18 cellular contexts compared by ENCODE assay signal in genomic region chr15:81011593-81011992, GRCh38.
A peak's percentile ranks its signal among the peaks of the same experiment; 100 is the strongest.
DNase-seq lines count a peak whose midpoint lies in the region; ATAC-seq lines count a peak whose summit lies in the region.
"Had no signal": no experiment of that assay in that cellular context is flagged by ENCODE, and none has a peak within 500 bp of the region (broad histone marks: within the 10 kb centered on the region; RNA-seq: fewer than 3 reads in every experiment).

No MANE protein-coding gene starts in this region.

- DNase-seq in GM03348 (ENCODE audit: low spot score) (peak; percentile 12), amniotic epithelial cell (ENCODE audit: low read depth) (peak; percentile 17), fibroblast of gingiva (ENCODE audit: low read depth) (peak; percentile 83), skeletal muscle cell (ENCODE audit: low read depth) (peak; percentile 62), NCI-H128 (lab: John Stamatoyannopoulos, UW; ENCODE audit: unreplicated experiment) (no peak)
- DNase-seq: AML-193, DMS79 treated with DMSO at 0.1 percent for 48 hours, H7, NCI-H1105, NCI-H1694, NCI-H2107, NCI-H510A treated with DMSO at 0.1 percent for 48 hours, NCI-H82, OCI-M1, SHP77 had no signal

- ATAC-seq in HG03354 (IDR thresholded peaks at IDR 0.05; ENCODE audit: poor library complexity, severe bottlenecking, unreplicated experiment) (no peak), HG02884 (IDR thresholded peaks at IDR 0.05; ENCODE audit: unreplicated experiment) (no peak)

- no peak overlapping the region for H3K4me3 ChIP-seq in skeletal muscle cell (ENCODE audit: low read depth, low read length)
- H3K4me3 ChIP-seq: SK-N-MC had no signal
